Comparison of ENCODE assay signal across 12 cellular contexts in genomic region chr17:2223617-2223927, GRCh38.
DNase-seq lines count a peak whose midpoint lies in the region; ATAC-seq and TF ChIP-seq lines count a peak whose summit lies in the region.
"Had no signal": no experiment of that assay in that cellular context is flagged by ENCODE, and none has a peak within 500 bp of the region (broad histone marks: within the 10 kb centered on the region; RNA-seq: fewer than 3 reads in every experiment).

No MANE protein-coding gene starts in this region.

- no peaks in the 10 kb centered on the region for H3F3A ChIP-seq in GM23338 (replicated peaks; ENCODE audit: low read depth)

- ATAC-seq in activated T-helper 17 cell treated with anti-CD3 and anti-CD28 coated beads, Interleukin-2, amount 50 U/mL, for 72 hours (replicated peaks), result no peak
- ATAC-seq in upper lobe of left lung (ENCODE audit: low FRiP score in 2 of 2), result no peak
- ATAC-seq in GM23338, result no peak

- TF ChIP-seq EP300 in upper lobe of left lung (IDR thresholded peaks at IDR 0.05), result no peak

- H3K27me3 Mint-ChIP-seq in T-helper 1 cell treated with Interleukin-12 subunit alpha and Interleukin-12 subunit beta and Interleukin-4 antibody, amounts not matched to agents 30 μg/mL and 1 μg/mL, for 36 hours (ENCODE audit: low read depth), result no peaks in the 10 kb centered on the region
- no peaks in the 10 kb centered on the region for H3K27me3 Mint-ChIP-seq in activated T-helper 17 cell treated with anti-CD3 and anti-CD28 coated beads, Interleukin-2, amount 50 U/mL, for 72 hours
- H3K27me3 Mint-ChIP-seq in immature natural killer cell (ENCODE audit: low read depth in 3 of 3) (peaks cover 3 to 5% (median 5%) of the 10 kb centered on the region in 3 donors), GM23338 (ENCODE audit: insufficient read depth, low read depth, poor library complexity) (no peaks in the 10 kb centered on the region)

- peaks cover 0 to 26% (median 11%) of the 10 kb centered on the region in 6 donors for H3K4me1 ChIP-seq in spleen
- H3K4me1 ChIP-seq in upper lobe of left lung, result peaks cover 10 to 12% (median 11%) of the 10 kb centered on the region in 4 donors
- H3K4me1 ChIP-seq in GM23338 (ENCODE audit: insufficient read depth), result peaks cover 2% of the 10 kb centered on the region; the same call in 1 of the 2 replicates

- no peaks in the 10 kb centered on the region for H3K9me2 ChIP-seq in GM23338 (ENCODE audit: insufficient read depth)

- no peak overlapping the region for H2AFZ ChIP-seq in GM23338

- H3K9me3 ChIP-seq in spleen (no peaks in the 10 kb centered on the region), upper lobe of left lung (no peaks in the 10 kb centered on the region)

- no peak for DNase-seq in T-helper 1 cell
- no peak for DNase-seq in immature natural killer cell
- no peak for DNase-seq in spleen
- no peak for DNase-seq in upper lobe of left lung
- no peak for DNase-seq in GM23338 (ENCODE audit: low spot score)
- DNase-seq in medulla oblongata (ENCODE audit: extremely low spot score), result no peak
- DNase-seq: NCI-H1417 treated with DMSO at 0.1 percent for 48 hours, SIG-M5 had no signal

- peaks cover 45% of the 10 kb centered on the region for H3K4me1 Mint-ChIP-seq in T-helper 1 cell treated with Interleukin-12 subunit alpha and Interleukin-12 subunit beta and Interleukin-4 antibody, amounts not matched to agents 30 μg/mL and 1 μg/mL, for 36 hours (ENCODE audit: low read depth)
- peaks cover 23% of the 10 kb centered on the region for H3K4me1 Mint-ChIP-seq in activated T-helper 17 cell treated with anti-CD3 and anti-CD28 coated beads, Interleukin-2, amount 50 U/mL, for 72 hours
- H3K4me1 Mint-ChIP-seq in immature natural killer cell (peaks cover 34 to 35% of the 10 kb centered on the region in 2 donors), GM23338 (peaks cover 3% of the 10 kb centered on the region; the same call in 1 of the 3 replicates)

- peaks cover 21% of the 10 kb centered on the region for H3K36me3 Mint-ChIP-seq in T-helper 1 cell treated with Interleukin-12 subunit alpha and Interleukin-12 subunit beta and Interleukin-4 antibody, amounts not matched to agents 30 μg/mL and 1 μg/mL, for 36 hours (ENCODE audit: low read depth)
- H3K36me3 Mint-ChIP-seq in activated T-helper 17 cell treated with anti-CD3 and anti-CD28 coated beads, Interleukin-2, amount 50 U/mL, for 72 hours (ENCODE audit: low read depth), result peaks cover 40% of the 10 kb centered on the region
- H3K36me3 Mint-ChIP-seq in immature natural killer cell (peaks cover under 1 to 7% (median 7%) of the 10 kb centered on the region in 3 donors), GM23338 (ENCODE audit: low read depth) (no peaks in the 10 kb centered on the region; the same call in 2 of the 3 replicates)

- H3K27ac ChIP-seq in spleen (peak overlapping the region in 6 of 8 donors; percentile 16 to 63 (median 42)), upper lobe of left lung (peak overlapping the region in 1 of 4 donors; percentile 42), GM23338 (ENCODE audit: low read depth) (no peak overlapping the region)
- H3K27ac ChIP-seq: 22Rv1 had no signal

- H3K27me3 ChIP-seq in spleen (replicated peaks in 1 of 7) (no peaks in the 10 kb centered on the region), upper lobe of left lung (no peaks in the 10 kb centered on the region), GM23338 (ENCODE audit: insufficient read depth) (no peaks in the 10 kb centered on the region)

- no peak overlapping the region for H3K4me2 ChIP-seq in GM23338

- H4K20me1 ChIP-seq in GM23338 (replicated peaks; ENCODE audit: insufficient read depth), result peaks cover 4% of the 10 kb centered on the region

- H3K36me3 ChIP-seq in spleen, result peaks cover 0 to 34% (median 0%) of the 10 kb centered on the region in 6 donors
- H3K36me3 ChIP-seq in upper lobe of left lung, result no peaks in the 10 kb centered on the region
- no peaks in the 10 kb centered on the region for H3K36me3 ChIP-seq in GM23338 (ENCODE audit: insufficient read depth)

- peak overlapping the region; percentile 90 for H3K27ac Mint-ChIP-seq in T-helper 1 cell treated with Interleukin-12 subunit alpha and Interleukin-12 subunit beta and Interleukin-4 antibody, amounts not matched to agents 30 μg/mL and 1 μg/mL, for 36 hours
- peak overlapping the region; percentile 60 for H3K27ac Mint-ChIP-seq in activated T-helper 17 cell treated with anti-CD3 and anti-CD28 coated beads, Interleukin-2, amount 50 U/mL, for 72 hours
- H3K27ac Mint-ChIP-seq in immature natural killer cell, result peak overlapping the region; percentile 80 to 93 (median 86)
- no peak overlapping the region for H3K27ac Mint-ChIP-seq in GM23338

- no peak for TF ChIP-seq CTCF in spleen (IDR thresholded peaks at IDR 0.05 in 8 of 11, conservative IDR thresholded peaks at IDR 0.05 in 3 of 11)
- no peak for TF ChIP-seq CTCF in upper lobe of left lung (IDR thresholded peaks at IDR 0.05)
- TF ChIP-seq CTCF in GM23338 (conservative IDR thresholded peaks at IDR 0.05; ENCODE audit: low read depth in 2 of 2), result no peak

- H3K4me3 ChIP-seq in spleen, result no peak overlapping the region
- H3K4me3 ChIP-seq in upper lobe of left lung, result no peak overlapping the region
- H3K4me3 ChIP-seq in GM23338, result no peak overlapping the region
- H3K4me3 ChIP-seq: lung had no signal

- H3K4me3 Mint-ChIP-seq in T-helper 1 cell treated with Interleukin-12 subunit alpha and Interleukin-12 subunit beta and Interleukin-4 antibody, amounts not matched to agents 30 μg/mL and 1 μg/mL, for 36 hours, result peak overlapping the region; percentile 63
- peak overlapping the region; percentile 67 for H3K4me3 Mint-ChIP-seq in activated T-helper 17 cell treated with anti-CD3 and anti-CD28 coated beads, Interleukin-2, amount 50 U/mL, for 72 hours
- peak overlapping the region; percentile 26 to 78 (median 69) for H3K4me3 Mint-ChIP-seq in immature natural killer cell
- H3K4me3 Mint-ChIP-seq in GM23338, result no peak overlapping the region

- intact Hi-C loops in spleen (cut with DNase I; ENCODE audit: low total_unique reads), result no loop called here

- no peaks in the 10 kb centered on the region; the same call in none of the 2 replicates for H3K79me2 ChIP-seq in GM23338 (replicated peaks; ENCODE audit: insufficient read depth)

- no peaks in the 10 kb centered on the region for H3K9me3 Mint-ChIP-seq in T-helper 1 cell treated with Interleukin-12 subunit alpha and Interleukin-12 subunit beta and Interleukin-4 antibody, amounts not matched to agents 30 μg/mL and 1 μg/mL, for 36 hours
- no peaks in the 10 kb centered on the region for H3K9me3 Mint-ChIP-seq in activated T-helper 17 cell treated with anti-CD3 and anti-CD28 coated beads, Interleukin-2, amount 50 U/mL, for 72 hours
- no peaks in the 10 kb centered on the region for H3K9me3 Mint-ChIP-seq in immature natural killer cell
- no peaks in the 10 kb centered on the region for H3K9me3 Mint-ChIP-seq in GM23338

- TF ChIP-seq POLR2A in spleen (IDR thresholded peaks at IDR 0.05), result no peak
- TF ChIP-seq POLR2A in upper lobe of left lung (IDR thresholded peaks at IDR 0.05), result no peak

TF ChIP-seq in GM23338, 12 proteins besides CTCF, POLR2A, EP300 and RAD21 (continues in another document):
- no peak for TF ChIP-seq CREB1 (CRISPR knock-in tag; IDR thresholded peaks at IDR 0.05; ENCODE audit: low read depth)
- no peak for TF ChIP-seq POLR2AphosphoS5 (IDR thresholded peaks at IDR 0.05; ENCODE audit: low read depth)
